Comparison of ENCODE assay signal across 11 cellular contexts in genomic region chr12:24226745-24227350, GRCh38.
DNase-seq lines count a peak whose midpoint lies in the region; ATAC-seq and TF ChIP-seq lines count a peak whose summit lies in the region.
"Had no signal": no experiment of that assay in that cellular context is flagged by ENCODE, and none has a peak within 500 bp of the region (broad histone marks: within the 10 kb centered on the region; RNA-seq: fewer than 3 reads in every experiment).

No MANE protein-coding gene starts in this region.

- peaks cover 15% of the 10 kb centered on the region for H3K4me1 Mint-ChIP-seq in osteocyte (ENCODE audit: unreplicated experiment)
- H3K4me1 Mint-ChIP-seq: activated naive CD4-positive, alpha-beta T cell treated with anti-CD3 and anti-CD28 coated beads, Interleukin-2, amount 10 ng/mL, durations not matched to agents 7 days and 5 days had no signal

- no peak overlapping the region for H3K4me3 Mint-ChIP-seq in osteocyte (ENCODE audit: unreplicated experiment)
- H3K4me3 Mint-ChIP-seq: activated naive CD4-positive, alpha-beta T cell treated with anti-CD3 and anti-CD28 coated beads, Interleukin-2, amount 10 ng/mL, durations not matched to agents 7 days and 5 days; T-helper 1 cell treated with Interleukin-12 subunit alpha and Interleukin-12 subunit beta and Interleukin-4 antibody, amounts not matched to agents 30 μg/mL and 1 μg/mL, for 36 hours had no signal

- no peaks in the 10 kb centered on the region for H3K36me3 Mint-ChIP-seq in osteocyte (ENCODE audit: unreplicated experiment)
- H3K36me3 Mint-ChIP-seq: activated naive CD4-positive, alpha-beta T cell treated with anti-CD3 and anti-CD28 coated beads, Interleukin-2, amount 10 ng/mL, durations not matched to agents 7 days and 5 days had no signal

- H3K9me3 Mint-ChIP-seq in osteocyte (ENCODE audit: unreplicated experiment) = no peaks in the 10 kb centered on the region
- H3K9me3 Mint-ChIP-seq: T-helper 1 cell treated with Interleukin-12 subunit alpha and Interleukin-12 subunit beta and Interleukin-4 antibody, amounts not matched to agents 30 μg/mL and 1 μg/mL, for 36 hours had no signal

- ATAC-seq in esophagus mucosa = peak; percentile 92

- no peak for TF ChIP-seq CTCF in osteocyte (IDR thresholded peaks at IDR 0.05)

- peak; percentile 85 for DNase-seq in ELR (ENCODE audit: low read depth)
- peak; percentile 5 for DNase-seq in RKO (ENCODE audit: low spot score)
- DNase-seq in osteocyte (ENCODE audit: extremely low spot score, unreplicated experiment) = no peak
- DNase-seq in effector CD4-positive, alpha-beta T cell = no peak
- no peak for DNase-seq in NCI-H1105 treated with DMSO at 0.1 percent for 48 hours (lab: John Stamatoyannopoulos, UW)
- DNase-seq in DMS 273 (lab: John Stamatoyannopoulos, UW; ENCODE audit: unreplicated experiment) = no peak
- no peak for DNase-seq in activated naive CD4-positive, alpha-beta T cell (lab: John Stamatoyannopoulos, UW)
- DNase-seq: activated naive CD4-positive, alpha-beta T cell treated with anti-CD3 and anti-CD28 coated beads, Interleukin-2, amount 10 ng/mL, durations not matched to agents 7 days and 5 days; stimulated activated CD4-positive, alpha-beta T cell treated with anti-CD3 and anti-CD28 coated beads, Interleukin-15, amount 100 ng/mL, for 24 hours had no signal

- peaks cover 4% of the 10 kb centered on the region for H3K27me3 Mint-ChIP-seq in osteocyte (ENCODE audit: unreplicated experiment)
- H3K27me3 Mint-ChIP-seq: activated naive CD4-positive, alpha-beta T cell treated with anti-CD3 and anti-CD28 coated beads, Interleukin-2, amount 10 ng/mL, durations not matched to agents 7 days and 5 days had no signal

- peak overlapping the region; percentile 73 for H3K27ac Mint-ChIP-seq in osteocyte (ENCODE audit: unreplicated experiment)
- H3K27ac Mint-ChIP-seq: activated naive CD4-positive, alpha-beta T cell treated with anti-CD3 and anti-CD28 coated beads, Interleukin-2, amount 10 ng/mL, durations not matched to agents 7 days and 5 days; T-helper 1 cell treated with Interleukin-12 subunit alpha and Interleukin-12 subunit beta and Interleukin-4 antibody, amounts not matched to agents 30 μg/mL and 1 μg/mL, for 36 hours had no signal

Comparison
In these comparisons a context has a peak if more than half of its experiments do, and no peak if none do; other contexts are left out.
1. DNase-seq: peak in ELR (single experiment) and RKO (single experiment); none in osteocyte (single experiment), effector CD4-positive, alpha-beta T cell (single experiment), NCI-H1105 treated with DMSO at 0.1 percent for 48 hours (single experiment), DMS 273 (single experiment) and activated naive CD4-positive, alpha-beta T cell (0 of 4).